In the genomic region with DNA sequence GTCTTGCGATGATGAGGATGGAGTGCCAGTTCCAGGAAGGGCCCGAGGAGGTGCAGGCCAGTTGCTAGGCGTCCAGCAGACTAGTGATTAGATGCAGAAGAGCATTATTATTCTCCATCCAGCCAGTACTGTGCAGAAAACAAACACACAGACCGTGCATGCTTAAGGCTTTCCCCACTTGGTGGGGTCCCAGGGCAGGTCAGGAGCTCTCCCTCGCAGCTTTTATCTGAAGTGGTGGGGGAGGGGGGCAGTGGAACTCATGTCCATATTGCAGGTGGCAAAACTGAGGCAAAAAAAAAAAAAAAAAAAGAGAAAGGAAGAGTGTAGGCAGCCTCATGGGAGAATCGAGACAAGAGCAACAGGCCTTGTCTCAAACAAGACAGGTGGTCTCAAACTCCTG, we compare ENCODE assay signal across 21 cellular contexts.
"Had no signal": no experiment of that assay in that cellular context is flagged by ENCODE, and none has a peak within 500 bp of the region (broad histone marks: within the 10 kb centered on the region; RNA-seq: fewer than 3 reads in every experiment).

No MANE protein-coding gene starts in this region.

- DNase-seq: activated CD4-positive, alpha-beta memory T cell treated with anti-CD3 and anti-CD28 coated beads, Interleukin-2, amount 10 ng/mL, durations not matched to agents 7 days and 5 days; activated CD4-positive, alpha-beta T cell treated with anti-CD3 and anti-CD28 coated beads, Interleukin-2, amount 10 ng/mL, durations not matched to agents 24 days and 14 days; activated CD8-positive, alpha-beta memory T cell treated with anti-CD3 and anti-CD28 coated beads, Interleukin-2, amount 10 ng/mL, durations not matched to agents 7 days and 5 days; adrenal gland; colonic mucosa; dorsolateral prefrontal cortex; esophagus squamous epithelium; heart left ventricle; left cardiac atrium; mesenchymal stem cell; nephron progenitor cell; pancreas; stimulated activated CD4-positive, alpha-beta T cell treated with anti-CD3 and anti-CD28 coated beads, Interleukin-1b, Interleukin-23, amount 100 ng/mL, for 48 hours; stomach had no signal

- H3K4me3 ChIP-seq: adrenal gland, ascending aorta, colonic mucosa, dorsolateral prefrontal cortex, esophagus squamous epithelium, gastroesophageal sphincter, heart left ventricle, pancreas, stomach, suprapubic skin, tibial nerve had no signal

- H3K36me3 Mint-ChIP-seq: activated CD8-positive, alpha-beta memory T cell treated with anti-CD3 and anti-CD28 coated beads, Interleukin-2, amount 10 ng/mL, durations not matched to agents 7 days and 5 days; activated naive CD4-positive, alpha-beta T cell treated with anti-CD3 and anti-CD28 coated beads, Interleukin-2, amount 50 U/mL, for 72 hours had no signal

- H3K27ac ChIP-seq: adrenal gland, ascending aorta, colonic mucosa, dorsolateral prefrontal cortex, esophagus squamous epithelium, gastroesophageal sphincter, heart left ventricle, pancreas, stomach, suprapubic skin, tibial nerve had no signal

- H3K36me3 ChIP-seq: adrenal gland, ascending aorta, colonic mucosa, esophagus squamous epithelium, gastroesophageal sphincter, heart left ventricle, pancreas, stomach, suprapubic skin, tibial nerve had no signal

- H3K27ac Mint-ChIP-seq: activated CD4-positive, alpha-beta memory T cell treated with anti-CD3 and anti-CD28 coated beads, Interleukin-2, amount 10 ng/mL, durations not matched to agents 7 days and 5 days; activated CD4-positive, alpha-beta T cell treated with anti-CD3 and anti-CD28 coated beads, Interleukin-2, amount 10 ng/mL, durations not matched to agents 24 days and 14 days; activated CD8-positive, alpha-beta memory T cell treated with anti-CD3 and anti-CD28 coated beads, Interleukin-2, amount 10 ng/mL, durations not matched to agents 7 days and 5 days had no signal

- H3K4me3 Mint-ChIP-seq: activated CD4-positive, alpha-beta memory T cell treated with anti-CD3 and anti-CD28 coated beads, Interleukin-2, amount 10 ng/mL, durations not matched to agents 7 days and 5 days; activated CD4-positive, alpha-beta T cell treated with anti-CD3 and anti-CD28 coated beads, Interleukin-2, amount 10 ng/mL, durations not matched to agents 24 days and 14 days; activated CD8-positive, alpha-beta memory T cell treated with anti-CD3 and anti-CD28 coated beads, Interleukin-2, amount 10 ng/mL, durations not matched to agents 7 days and 5 days; central memory CD8-positive, alpha-beta T cell; nephron progenitor cell had no signal

- H3K9me3 Mint-ChIP-seq: activated CD4-positive, alpha-beta memory T cell treated with anti-CD3 and anti-CD28 coated beads, Interleukin-2, amount 10 ng/mL, durations not matched to agents 7 days and 5 days; activated naive CD4-positive, alpha-beta T cell treated with anti-CD3 and anti-CD28 coated beads, Interleukin-2, amount 50 U/mL, for 72 hours; central memory CD8-positive, alpha-beta T cell had no signal

- H3K27me3 Mint-ChIP-seq: activated CD4-positive, alpha-beta memory T cell treated with anti-CD3 and anti-CD28 coated beads, Interleukin-2, amount 10 ng/mL, durations not matched to agents 7 days and 5 days; activated CD4-positive, alpha-beta T cell treated with anti-CD3 and anti-CD28 coated beads, Interleukin-2, amount 10 ng/mL, durations not matched to agents 24 days and 14 days; activated CD8-positive, alpha-beta memory T cell treated with anti-CD3 and anti-CD28 coated beads, Interleukin-2, amount 10 ng/mL, durations not matched to agents 7 days and 5 days; central memory CD8-positive, alpha-beta T cell had no signal

- H3K9me3 ChIP-seq: adrenal gland, ascending aorta, colonic mucosa, esophagus squamous epithelium, gastroesophageal sphincter, pancreas, stomach, suprapubic skin had no signal

- ATAC-seq: activated CD4-positive, CD25-positive, alpha-beta regulatory T cell treated with anti-CD3 and anti-CD28 coated beads, Interleukin-2, amount 50 U/mL, for 24 hours; activated CD8-positive, alpha-beta memory T cell treated with anti-CD3 and anti-CD28 coated beads, Interleukin-2, amount 10 ng/mL, durations not matched to agents 7 days and 5 days; activated naive CD4-positive, alpha-beta T cell treated with anti-CD3 and anti-CD28 coated beads, Interleukin-2, amount 50 U/mL, for 72 hours; heart left ventricle had no signal

- H3K27me3 ChIP-seq: adrenal gland, ascending aorta, colonic mucosa, dorsolateral prefrontal cortex, esophagus squamous epithelium, gastroesophageal sphincter, heart left ventricle, pancreas, stomach, suprapubic skin, tibial nerve had no signal
